ENCODE assay signal across 14 cellular contexts in genomic region chr19:43179569-43180147, GRCh38. TPM values are rescaled to one million over a fixed set of nuclear protein-coding genes. Genes with fewer than 3 reads are reported as not detected.
DNase-seq lines count a peak whose midpoint lies in the region; ATAC-seq and TF ChIP-seq lines count a peak whose summit lies in the region.
"Not testable (repeated sequence)": the region's sequence is repeated elsewhere in the genome, so short reads cannot be mapped to it uniquely, and the experiment has no call there.
"Had no signal": no experiment of that assay in that cellular context is flagged by ENCODE, and none has a peak within 500 bp of the region (broad histone marks: within the 10 kb centered on the region; RNA-seq: fewer than 3 reads in every experiment).

No MANE protein-coding gene starts in this region.

- not testable (repeated sequence) for H3K4me1 Mint-ChIP-seq in activated CD4-positive, alpha-beta T cell treated with anti-CD3 and anti-CD28 coated beads for 36 hours; glutamatergic neuron (ENCODE audit: low read depth, unreplicated experiment)

- not testable (repeated sequence) for BruUV-seq in A673 (replicated peaks; lab: Mats Ljungman, UMichigan); OCI-LY7 (replicated peaks; lab: Mats Ljungman, UMichigan)

- POLR2A ChIA-PET in A673 (lab: Charles Lee; ENCODE audit: low non-redundant PET); OCI-LY7 (lab: Charles Lee); activated CD4-positive, alpha-beta T cell treated with anti-CD3 and anti-CD28 coated beads for 36 hours (lab: Charles Lee): not testable (repeated sequence)

- H3K9me2 ChIP-seq in OCI-LY7 (ENCODE audit: insufficient read depth, low read length): not testable (repeated sequence)

- H3K9me3 ChIP-seq in A673 (ENCODE audit: low read depth, low read length, poor library complexity, severe bottlenecking); OCI-LY7 (ENCODE audit: low read length): not testable (repeated sequence)

- not testable (repeated sequence) for H3K9me3 Mint-ChIP-seq in activated CD4-positive, alpha-beta T cell treated with anti-CD3 and anti-CD28 coated beads for 36 hours (ENCODE audit: low read depth); glutamatergic neuron (ENCODE audit: unreplicated experiment)

- CTCF ChIA-PET in A673 (lab: Charles Lee); OCI-LY7 (lab: Charles Lee; ENCODE audit: unreplicated experiment): not testable (repeated sequence)
- CTCF ChIA-PET in activated CD4-positive, alpha-beta T cell treated with anti-CD3 and anti-CD28 coated beads for 36 hours (lab: Charles Lee): interaction anchor here (0.6 kb wide), 1 partner anchor 319 kb away, joined by 3 read pairs; no protein-coding TSS in a partner anchor

- not testable (repeated sequence) for H3K4me2 ChIP-seq in OCI-LY7 (ENCODE audit: low read length)

- H2AFZ ChIP-seq in OCI-LY7 (ENCODE audit: low read length): not testable (repeated sequence)

- not testable (repeated sequence) for H3K27me3 Mint-ChIP-seq in activated CD4-positive, alpha-beta T cell treated with anti-CD3 and anti-CD28 coated beads for 36 hours; glutamatergic neuron (ENCODE audit: unreplicated experiment)

- not testable (repeated sequence) for H3K79me2 ChIP-seq in OCI-LY7 (ENCODE audit: insufficient read depth, low read depth, low read length)

- H3K4me3 ChIP-seq in A673 (ENCODE audit: low read depth, low read length, poor library complexity, severe bottlenecking); GM06990 (replicated peaks; ENCODE audit: low read depth, low read length); OCI-LY7 (ENCODE audit: low read depth, low read length, poor library complexity, severe bottlenecking); brain microvascular endothelial cell (ENCODE audit: low read depth, low read length): not testable (repeated sequence)

- intact Hi-C loops in A673 (cut with micrococcal nuclease; ENCODE audit: unreplicated experiment); OCI-LY7 (cut with micrococcal nuclease; ENCODE audit: unreplicated experiment); activated CD4-positive, alpha-beta T cell treated with anti-CD3 and anti-CD28 coated beads for 36 hours (cut with DNase I, micrococcal nuclease): not testable (repeated sequence)

- not testable (repeated sequence) for H3K27ac ChIP-seq in A673 (ENCODE audit: low read depth, low read length, poor library complexity, severe bottlenecking); OCI-LY7 (ENCODE audit: low read depth, low read length, poor library complexity, severe bottlenecking); brain microvascular endothelial cell

- not testable (repeated sequence) for H3K36me3 ChIP-seq in A673 (ENCODE audit: insufficient read depth, low read length, poor library complexity, severe bottlenecking); GM06990 (ENCODE audit: control insufficient read depth, insufficient read depth, low read length); OCI-LY7 (ENCODE audit: insufficient read depth, low read length); brain microvascular endothelial cell (replicated peaks)

- not testable (repeated sequence) for H3K27ac Mint-ChIP-seq in activated CD4-positive, alpha-beta T cell treated with anti-CD3 and anti-CD28 coated beads for 36 hours; glutamatergic neuron (ENCODE audit: unreplicated experiment)

- not testable (repeated sequence) for H3K27me3 ChIP-seq in A673 (replicated peaks; ENCODE audit: insufficient read depth, low read depth, low read length, poor library complexity); GM06990 (replicated peaks; ENCODE audit: control insufficient read depth, insufficient read depth, low read length); brain microvascular endothelial cell (replicated peaks)

- H3K4me3 Mint-ChIP-seq in activated CD4-positive, alpha-beta T cell treated with anti-CD3 and anti-CD28 coated beads for 36 hours; glutamatergic neuron (ENCODE audit: unreplicated experiment): not testable (repeated sequence)

- not testable (repeated sequence) for ATAC-seq in activated CD4-positive, alpha-beta T cell treated with anti-CD3 and anti-CD28 coated beads for 36 hours

- in situ Hi-C loops in KBM-7 (cut with MboI; ENCODE audit: low pct_unique_long_range_greater_than_20kb, low sequenced_read_pairs); brain microvascular endothelial cell (cut with HindIII; ENCODE audit: low pct_ligation_motif_present, low sequenced_read_pairs): not testable (repeated sequence)

- not testable (repeated sequence) for DNase-seq in A673 (ENCODE audit: low spot score); GM06990 (ENCODE audit: extremely low read depth, insufficient read length); OCI-LY7 (ENCODE audit: low spot score); brain microvascular endothelial cell
- peak; percentile 2 for DNase-seq in KBM-7
- peak; percentile 26 for DNase-seq in activated CD4-positive, alpha-beta T cell treated with anti-CD3 and anti-CD28 coated beads for 36 hours
- peak; percentile 40 for DNase-seq in glutamatergic neuron
- peak; percentile 27 for DNase-seq in stimulated activated CD4-positive, alpha-beta T cell treated with anti-CD3 and anti-CD28 coated beads, Interleukin-15, amount 100 ng/mL, for 24 hours

- not testable (repeated sequence) for H3K4me1 ChIP-seq in A673 (ENCODE audit: insufficient read depth, low read length, poor library complexity, severe bottlenecking); OCI-LY7 (ENCODE audit: insufficient read depth, low read length, poor library complexity, severe bottlenecking)

- TF ChIP-seq CTCF in A673 (conservative IDR thresholded peaks at IDR 0.05; ENCODE audit: low read depth, low read length) (peak; percentile 53), GM06990 (IDR thresholded peaks at IDR 0.05; ENCODE audit: insufficient read depth, low read length, poor library complexity, severe bottlenecking) (peak; percentile 9), OCI-LY7 (conservative IDR thresholded peaks at IDR 0.05; ENCODE audit: low read length) (peak; percentile 57), brain microvascular endothelial cell (IDR thresholded peaks at IDR 0.05; ENCODE audit: low read depth, low read length, missing control alignments) (peak; percentile 19), glutamatergic neuron (IDR thresholded peaks at IDR 0.05; ENCODE audit: partially characterized antibody, unreplicated experiment) (peak; percentile 40)

- H4K20me1 ChIP-seq in OCI-LY7 (ENCODE audit: insufficient read depth, low read length): not testable (repeated sequence)

- not testable (repeated sequence) for H3K36me3 Mint-ChIP-seq in activated CD4-positive, alpha-beta T cell treated with anti-CD3 and anti-CD28 coated beads for 36 hours (ENCODE audit: low read depth); glutamatergic neuron (ENCODE audit: unreplicated experiment)

RNA-seq across cellular contexts. Expression of gene PSG5, which starts 6.7 kb away (rescaled TPM):
- total RNA-seq in A673 (2021) (not detected in 2 replicates), OCI-LY7 (2022) (not detected in 2 replicates), glutamatergic neuron (ENCODE audit: unreplicated experiment) (not detected)
- not detected in 2 replicates for total RNA-seq in OCI-LY7 (2014; rRNA removed; shearing (Covaris generic))
- not detected for total RNA-seq in activated CD4-positive, alpha-beta T cell treated with anti-CD3 and anti-CD28 coated beads for 36 hours
- total RNA-seq: CD4-positive, CD25-positive, alpha-beta regulatory T cell; H7; Peyer's patch; Right ventricle myocardium superior had no signal

RNA-seq across cellular contexts. Expression of gene PSG4, which starts 25.8 kb away (rescaled TPM):
- total RNA-seq in A673 (2021) (not detected in 2 replicates), OCI-LY7 (2022) (not detected in 2 replicates), glutamatergic neuron (ENCODE audit: unreplicated experiment) (not detected)
- not detected in 2 replicates for total RNA-seq in OCI-LY7 (2014; rRNA removed; shearing (Covaris generic))
- not detected for total RNA-seq in activated CD4-positive, alpha-beta T cell treated with anti-CD3 and anti-CD28 coated beads for 36 hours
- total RNA-seq: Caco-2, H7, HT1080, Peyer's patch, Right ventricle myocardium superior had no signal
